In genomic region chr2:99942948-99943347, GRCh38 we compare ENCODE assay signal across 2 cellular contexts.
TF ChIP-seq lines count a peak whose summit lies in the region.

No MANE protein-coding gene starts in this region.

TF ChIP-seq in liver, 16 proteins besides CTCF, POLR2A, EP300 and RAD21:
- TF ChIP-seq RXRA (IDR thresholded peaks at IDR 0.05): no peak
- peak; percentile 53 to 54 for TF ChIP-seq HNF4A (conservative IDR thresholded peaks at IDR 0.05)
- no peak for TF ChIP-seq GABPA (IDR thresholded peaks at IDR 0.05 in 1 of 2, conservative IDR thresholded peaks at IDR 0.05 in 1 of 2)

TF ChIP-seq in HepG2, 621 proteins besides CTCF, POLR2A, EP300 and RAD21:
- no peak for TF ChIP-seq MIER3 (CRISPR knock-in tag; IDR thresholded peaks at IDR 0.05; ENCODE audit: borderline replicate concordance)
- no peak for TF ChIP-seq ZNF850 (CRISPR knock-in tag; conservative IDR thresholded peaks at IDR 0.05)
- TF ChIP-seq ZBTB44 (CRISPR knock-in tag; IDR thresholded peaks at IDR 0.05): no peak
- TF ChIP-seq NONO (IDR thresholded peaks at IDR 0.05): no peak
- no peak for TF ChIP-seq NONO (CRISPR knock-in tag; conservative IDR thresholded peaks at IDR 0.05)
- no peak for TF ChIP-seq HDAC1 (CRISPR knock-in tag; IDR thresholded peaks at IDR 0.05)
